Comparison of ENCODE assay signal across 18 cellular contexts in the genomic region with DNA sequence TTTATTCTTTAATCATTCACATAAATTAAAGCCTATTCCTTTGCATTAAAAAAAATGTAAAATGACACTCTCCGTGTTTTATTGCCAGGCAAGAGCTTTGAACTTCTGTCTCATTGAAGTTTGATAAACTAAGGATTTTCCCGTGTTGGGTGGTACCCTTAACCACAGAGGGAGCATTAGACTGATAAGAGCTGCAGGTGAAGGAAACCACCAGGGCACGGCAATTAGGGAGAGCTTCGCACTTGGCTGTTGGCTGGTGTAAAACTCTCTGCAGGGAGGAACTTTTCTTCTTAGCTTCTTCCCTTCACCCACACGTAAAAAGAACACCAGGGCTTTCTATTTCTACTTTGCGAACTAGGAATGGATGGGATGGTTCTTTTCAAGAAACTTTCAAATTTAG. TPM values are rescaled to one million over a fixed set of nuclear protein-coding genes. Genes with fewer than 3 reads are reported as not detected.
A peak's percentile ranks its signal among the peaks of the same experiment; 100 is the strongest.
DNase-seq lines count a peak whose midpoint lies in the region; ATAC-seq and TF ChIP-seq lines count a peak whose summit lies in the region.
"Had no signal": no experiment of that assay in that cellular context is flagged by ENCODE, and none has a peak within 500 bp of the region (broad histone marks: within the 10 kb centered on the region; RNA-seq: fewer than 3 reads in every experiment).

No MANE protein-coding gene starts in this region.

- no peaks in the 10 kb centered on the region for H3K9me2 ChIP-seq in GM23338 (ENCODE audit: insufficient read depth)

- intact Hi-C loops in colonic mucosa (cut with DNase I): no loop called here
- intact Hi-C loops in mucosa of descending colon (cut with DNase I, micrococcal nuclease): no loop called here

- no peak overlapping the region for H3K27ac ChIP-seq in GM23338 (ENCODE audit: low read depth)
- peak overlapping the region; percentile 51 for H3K27ac ChIP-seq in colonic mucosa
- H3K27ac ChIP-seq: BLaER1, HL-60 had no signal

- H3K9ac ChIP-seq in colonic mucosa (ENCODE audit: low read depth in 2 of 2, low read length in 2 of 2): no peak overlapping the region
- H3K9ac ChIP-seq: BLaER1 had no signal

- H3K36me3 Mint-ChIP-seq in GM23338 (ENCODE audit: low read depth) (no peaks in the 10 kb centered on the region), T-cell (peaks cover 18% of the 10 kb centered on the region)
- peaks cover 3% of the 10 kb centered on the region for H3K36me3 Mint-ChIP-seq in activated naive CD4-positive, alpha-beta T cell treated with anti-CD3 and anti-CD28 coated beads, Interleukin-2, amount 10 ng/mL, durations not matched to agents 7 days and 5 days

- H3K4me3 Mint-ChIP-seq in GM23338 (no peak overlapping the region), T-cell (no peak overlapping the region)
- no peak overlapping the region for H3K4me3 Mint-ChIP-seq in activated naive CD4-positive, alpha-beta T cell treated with anti-CD3 and anti-CD28 coated beads, Interleukin-2, amount 10 ng/mL, durations not matched to agents 7 days and 5 days
- H3K4me3 Mint-ChIP-seq: CD14-positive monocyte; CD4-positive, alpha-beta memory T cell; HFFc6 had no signal

- H3K79me2 ChIP-seq in GM23338 (replicated peaks; ENCODE audit: insufficient read depth): no peaks in the 10 kb centered on the region

- H3K27me3 ChIP-seq in GM23338 (ENCODE audit: insufficient read depth) (no peaks in the 10 kb centered on the region), colonic mucosa (no peaks in the 10 kb centered on the region)
- H3K27me3 ChIP-seq: BLaER1 had no signal

- no peak overlapping the region for H3K4me3 ChIP-seq in GM23338
- H3K4me3 ChIP-seq in colonic mucosa: no peak overlapping the region
- H3K4me3 ChIP-seq in mucosa of descending colon: no peak overlapping the region
- H3K4me3 ChIP-seq: BLaER1 had no signal

- DNase-seq in GM23338 (ENCODE audit: low spot score) (peak; percentile 20), LoVo (ENCODE audit: low spot score) (peak; percentile 23), colonic mucosa (peak; percentile 68), mucosa of descending colon (peak in 1 of 3 donors; percentile 27), T-cell (no peak), ecto neural progenitor cell (ENCODE audit: low spot score) (no peak)
- DNase-seq in activated naive CD4-positive, alpha-beta T cell treated with anti-CD3 and anti-CD28 coated beads, Interleukin-2, amount 10 ng/mL, durations not matched to agents 7 days and 5 days: no peak
- DNase-seq: 8988T; CD4-positive, alpha-beta memory T cell; DMS153; DMS79; GF-D8; HCEC 1CT; HFFc6 had no signal

- peaks cover 1% of the 10 kb centered on the region for H3K27me3 Mint-ChIP-seq in GM23338 (ENCODE audit: insufficient read depth, low read depth, poor library complexity)
- no peaks in the 10 kb centered on the region for H3K27me3 Mint-ChIP-seq in activated naive CD4-positive, alpha-beta T cell treated with anti-CD3 and anti-CD28 coated beads, Interleukin-2, amount 10 ng/mL, durations not matched to agents 7 days and 5 days
- H3K27me3 Mint-ChIP-seq in T-cell: no peaks in the 10 kb centered on the region
- H3K27me3 Mint-ChIP-seq: CD4-positive, alpha-beta memory T cell had no signal

- no peaks in the 10 kb centered on the region for H4K20me1 ChIP-seq in GM23338 (replicated peaks; ENCODE audit: insufficient read depth)
- H4K20me1 ChIP-seq: BLaER1 had no signal

- ATAC-seq in GM23338: peak; percentile 68
- ATAC-seq in mucosa of descending colon: peak; percentile 77
- no peak for ATAC-seq in GM21360 (IDR thresholded peaks at IDR 0.05; ENCODE audit: unreplicated experiment)
- ATAC-seq in T-cell (replicated peaks in 1 of 4): no peak

- no peaks in the 10 kb centered on the region for H3K9me3 ChIP-seq in colonic mucosa
- H3K9me3 ChIP-seq in mucosa of descending colon: no peaks in the 10 kb centered on the region
- H3K9me3 ChIP-seq: BLaER1 had no signal

- H3K4me1 Mint-ChIP-seq in GM23338: peaks cover 2% of the 10 kb centered on the region; the same call in 2 of the 3 replicates
- H3K4me1 Mint-ChIP-seq in activated naive CD4-positive, alpha-beta T cell treated with anti-CD3 and anti-CD28 coated beads, Interleukin-2, amount 10 ng/mL, durations not matched to agents 7 days and 5 days: peaks cover 14% of the 10 kb centered on the region
- peaks cover 13 to 17% (median 13%) of the 10 kb centered on the region in 3 donors for H3K4me1 Mint-ChIP-seq in T-cell

- CTCF ChIA-PET in activated naive CD4-positive, alpha-beta T cell treated with anti-CD3 and anti-CD28 coated beads, Interleukin-2, amount 10 ng/mL, durations not matched to agents 7 days and 5 days (lab: Charles Lee): interaction anchor here (1.7 kb wide), 1 partner anchor 16 kb away, joined by 4 read pairs; no protein-coding TSS in a partner anchor
- CTCF ChIA-PET in T-cell (lab: Charles Lee): no interaction called here

- H3K36me3 ChIP-seq in GM23338 (ENCODE audit: insufficient read depth): no peaks in the 10 kb centered on the region
- H3K36me3 ChIP-seq in colonic mucosa: no peaks in the 10 kb centered on the region
- H3K36me3 ChIP-seq in mucosa of descending colon (ENCODE audit: low read depth): no peaks in the 10 kb centered on the region

- no peak overlapping the region for H3K4me2 ChIP-seq in GM23338
- H3K4me2 ChIP-seq: BLaER1 had no signal

- no peaks in the 10 kb centered on the region for H3K9me3 Mint-ChIP-seq in GM23338
- H3K9me3 Mint-ChIP-seq in activated naive CD4-positive, alpha-beta T cell treated with anti-CD3 and anti-CD28 coated beads, Interleukin-2, amount 10 ng/mL, durations not matched to agents 7 days and 5 days: no peaks in the 10 kb centered on the region
- H3K9me3 Mint-ChIP-seq in T-cell: no peaks in the 10 kb centered on the region
- H3K9me3 Mint-ChIP-seq: CD14-positive monocyte; CD4-positive, alpha-beta memory T cell; HFFc6 had no signal

- H3K4me1 ChIP-seq in GM23338 (ENCODE audit: insufficient read depth): no peaks in the 10 kb centered on the region
- peaks cover 5% of the 10 kb centered on the region for H3K4me1 ChIP-seq in colonic mucosa
- peaks cover 25% of the 10 kb centered on the region for H3K4me1 ChIP-seq in mucosa of descending colon (ENCODE audit: low read depth)
- H3K4me1 ChIP-seq: BLaER1 had no signal

- POLR2A ChIA-PET in T-cell (lab: Charles Lee): no interaction called here

- TF ChIP-seq CTCF in GM23338 (conservative IDR thresholded peaks at IDR 0.05; ENCODE audit: low read depth in 2 of 2) (no peak), colonic mucosa (IDR thresholded peaks at IDR 0.05) (no peak), mucosa of descending colon (IDR thresholded peaks at IDR 0.05) (no peak)

- no peak overlapping the region for H2AFZ ChIP-seq in GM23338

- H3K27ac Mint-ChIP-seq in GM23338 (no peak overlapping the region), T-cell (no peak overlapping the region)
- no peak overlapping the region for H3K27ac Mint-ChIP-seq in activated naive CD4-positive, alpha-beta T cell treated with anti-CD3 and anti-CD28 coated beads, Interleukin-2, amount 10 ng/mL, durations not matched to agents 7 days and 5 days
- H3K27ac Mint-ChIP-seq: CD14-positive monocyte, HFFc6 had no signal

- no peaks in the 10 kb centered on the region for H3F3A ChIP-seq in GM23338 (replicated peaks; ENCODE audit: low read depth)

TF ChIP-seq in GM23338, 12 proteins besides CTCF, POLR2A, EP300 and RAD21:
- TF ChIP-seq EZH2phosphoT487 (IDR thresholded peaks at IDR 0.05; ENCODE audit: unreplicated experiment): no peak
- no peak for TF ChIP-seq ZNF114 (CRISPR knock-in tag; IDR thresholded peaks at IDR 0.05)

RNA-seq across cellular contexts. Expression of gene CSTPP1, which starts 47.0 kb away (rescaled TPM):
- 18.5 and 42.6 TPM in 2 replicates for total RNA-seq in GM23338 (2014; rRNA removed; shearing (Covaris generic))
- polyA plus RNA-seq in GM23338 (2016; fragmentation: Nextera tagmentation; extraction: Ambion mirVana): 22.2 and 23.5 TPM in 2 replicates
- total RNA-seq in colonic mucosa (10 to 100 TPM; 35.8 to 63.6 TPM), mucosa of descending colon (10 to 100 TPM; 31.9 to 41.1 (median 32.8) TPM), T-cell (10 to 100 TPM; 13.3 to 16.9 (median 15.0) TPM)

Comparison
In these comparisons a context has a peak if more than half of its experiments do, and no peak if none do; other contexts are left out.
1. ATAC-seq: peak in GM23338 (single experiment) and mucosa of descending colon (single experiment); none in GM21360 (single experiment) and T-cell (0 of 4).
2. DNase-seq: peak in GM23338 (single experiment), LoVo (single experiment) and colonic mucosa (single experiment); none in activated naive CD4-positive, alpha-beta T cell treated with anti-CD3 and anti-CD28 coated beads, Interleukin-2, amount 10 ng/mL, durations not matched to agents 7 days and 5 days (single experiment), T-cell (0 of 34) and ecto neural progenitor cell (single experiment).